ENCODE assay signal across 8 cellular contexts in the genomic region with DNA sequence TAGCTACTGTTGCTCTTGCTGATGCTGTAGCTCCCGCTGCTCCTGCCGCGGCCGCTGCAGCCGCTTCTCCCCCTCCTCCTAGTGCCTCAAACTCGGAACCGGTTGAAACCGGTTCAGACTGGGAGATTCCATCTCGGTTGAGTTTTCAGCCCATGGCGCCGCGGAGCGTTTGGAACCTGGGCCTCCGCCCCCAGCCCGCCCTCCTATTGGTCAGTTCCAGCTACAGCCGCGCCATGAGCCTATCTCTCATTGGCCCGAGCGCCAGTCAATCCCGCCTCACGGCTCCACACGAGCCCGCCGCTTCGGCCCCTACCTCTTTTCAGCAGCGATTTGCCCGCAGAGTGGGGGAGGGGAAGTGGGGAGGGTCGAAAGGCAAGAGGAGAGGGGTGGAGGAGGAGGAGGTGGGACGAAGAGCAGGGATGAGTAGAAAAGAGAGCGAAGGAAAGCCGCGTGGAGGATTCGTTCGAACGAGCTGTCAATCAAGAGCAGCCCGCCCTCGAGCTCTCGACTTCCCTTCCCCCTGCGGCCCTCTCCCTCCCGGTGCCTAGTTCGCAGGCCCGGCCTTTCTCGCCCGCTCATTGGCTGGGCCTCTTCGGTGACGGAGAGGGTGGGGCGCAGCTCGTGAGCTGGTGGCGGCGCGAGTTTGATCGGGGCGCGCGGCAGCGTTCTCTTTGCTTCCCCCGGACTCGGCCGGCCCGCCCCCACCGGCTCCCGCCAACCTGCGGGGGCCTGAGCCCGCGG. TPM values are rescaled to one million over a fixed set of nuclear protein-coding genes. Genes with fewer than 3 reads are reported as not detected.
DNase-seq lines count a peak whose midpoint lies in the region; TF ChIP-seq lines count a peak whose summit lies in the region.

A gene with protein sequence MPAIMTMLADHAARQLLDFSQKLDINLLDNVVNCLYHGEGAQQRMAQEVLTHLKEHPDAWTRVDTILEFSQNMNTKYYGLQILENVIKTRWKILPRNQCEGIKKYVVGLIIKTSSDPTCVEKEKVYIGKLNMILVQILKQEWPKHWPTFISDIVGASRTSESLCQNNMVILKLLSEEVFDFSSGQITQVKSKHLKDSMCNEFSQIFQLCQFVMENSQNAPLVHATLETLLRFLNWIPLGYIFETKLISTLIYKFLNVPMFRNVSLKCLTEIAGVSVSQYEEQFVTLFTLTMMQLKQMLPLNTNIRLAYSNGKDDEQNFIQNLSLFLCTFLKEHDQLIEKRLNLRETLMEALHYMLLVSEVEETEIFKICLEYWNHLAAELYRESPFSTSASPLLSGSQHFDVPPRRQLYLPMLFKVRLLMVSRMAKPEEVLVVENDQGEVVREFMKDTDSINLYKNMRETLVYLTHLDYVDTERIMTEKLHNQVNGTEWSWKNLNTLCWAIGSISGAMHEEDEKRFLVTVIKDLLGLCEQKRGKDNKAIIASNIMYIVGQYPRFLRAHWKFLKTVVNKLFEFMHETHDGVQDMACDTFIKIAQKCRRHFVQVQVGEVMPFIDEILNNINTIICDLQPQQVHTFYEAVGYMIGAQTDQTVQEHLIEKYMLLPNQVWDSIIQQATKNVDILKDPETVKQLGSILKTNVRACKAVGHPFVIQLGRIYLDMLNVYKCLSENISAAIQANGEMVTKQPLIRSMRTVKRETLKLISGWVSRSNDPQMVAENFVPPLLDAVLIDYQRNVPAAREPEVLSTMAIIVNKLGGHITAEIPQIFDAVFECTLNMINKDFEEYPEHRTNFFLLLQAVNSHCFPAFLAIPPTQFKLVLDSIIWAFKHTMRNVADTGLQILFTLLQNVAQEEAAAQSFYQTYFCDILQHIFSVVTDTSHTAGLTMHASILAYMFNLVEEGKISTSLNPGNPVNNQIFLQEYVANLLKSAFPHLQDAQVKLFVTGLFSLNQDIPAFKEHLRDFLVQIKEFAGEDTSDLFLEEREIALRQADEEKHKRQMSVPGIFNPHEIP (N-terminal part only) (minus strand): TSS at position 178 of the 741 bp plus-strand sequence. CDS start 4,459 bp downstream, outside the sequence.

- TF ChIP-seq EP300 in neural cell (conservative IDR thresholded peaks at IDR 0.05; ENCODE audit: poor library complexity, severe bottlenecking): peak; percentile 89
- TF ChIP-seq EP300 in stomach (IDR thresholded peaks at IDR 0.05): no peak

- DNase-seq in HAP-1 (ENCODE audit: low spot score in 2 of 2): peak; percentile 99 to 100
- peak; percentile 99 for DNase-seq in MM.1S
- peak; percentile 97 for DNase-seq in SIG-M5 (lab: John Stamatoyannopoulos, UW)
- DNase-seq in activated gamma-delta T cell (lab: John Stamatoyannopoulos, UW): peak; percentile 92
- peak; percentile 99 for DNase-seq in fibroblast of the conjunctiva (ENCODE audit: low read depth)
- DNase-seq in stomach: peak; percentile 99

- intact Hi-C loops in stomach (cut with DNase I; ENCODE audit: low total_unique reads): no loop called here

- in situ Hi-C loops in HAP-1 (cut with MboI; ENCODE audit: low sequenced_read_pairs): loop anchor here (10.0 kb wide), 1 partner anchor 126 kb away; no protein-coding TSS in a partner anchor

- peak in 2 of 4 donors; percentile 82 to 83 for TF ChIP-seq POLR2A in stomach (IDR thresholded peaks at IDR 0.05)

- H3F3A ChIP-seq in MM.1S (ENCODE audit: insufficient read depth, low read length): peaks cover 26% of the 10 kb centered on the region
- H3F3A ChIP-seq in neural cell (ENCODE audit: insufficient read depth, low read length, poor library complexity, severe bottlenecking): no peaks in the 10 kb centered on the region

- TF ChIP-seq CTCF in MM.1S (IDR thresholded peaks at IDR 0.05; ENCODE audit: low read length) (no peak), neural cell (IDR thresholded peaks at IDR 0.05; ENCODE audit: poor library complexity, severe bottlenecking) (peak; percentile 22), stomach (IDR thresholded peaks at IDR 0.05) (peak in 1 of 7 experiments; percentile 14)

- H3K27me3 ChIP-seq in HAP-1 (ENCODE audit: low read depth) (no peaks in the 10 kb centered on the region), MM.1S (replicated peaks; ENCODE audit: insufficient read depth, low read length) (no peaks in the 10 kb centered on the region), neural cell (ENCODE audit: insufficient read depth, low read depth, low read length) (no peaks in the 10 kb centered on the region), stomach (no peaks in the 10 kb centered on the region)

- H4K20me1 ChIP-seq in MM.1S (ENCODE audit: insufficient read depth, low read length) (peaks cover 29% of the 10 kb centered on the region), neural cell (ENCODE audit: insufficient read depth) (peaks cover 38% of the 10 kb centered on the region)

- peak within 1 kb of the TSS; percentile 75 for H2AFZ ChIP-seq in MM.1S (ENCODE audit: low read length)
- peak within 1 kb of the TSS; percentile 62 for H2AFZ ChIP-seq in neural cell (ENCODE audit: low read depth, low read length)

- H3K9ac ChIP-seq in ES-I3 (ENCODE audit: low read depth, low read length) (peak within 1 kb of the TSS; percentile 100), MM.1S (ENCODE audit: low read length) (peak within 1 kb of the TSS; percentile 99), neural cell (ENCODE audit: low read length) (peak within 1 kb of the TSS; percentile 91)

- H3K4me3 ChIP-seq in HAP-1: peak within 1 kb of the TSS; percentile 77
- H3K4me3 ChIP-seq in MM.1S (ENCODE audit: low read length): peak within 1 kb of the TSS; percentile 87
- peak within 1 kb of the TSS; percentile 77 for H3K4me3 ChIP-seq in neural cell (ENCODE audit: low read length)
- peak within 1 kb of the TSS; percentile 76 to 89 (median 84) for H3K4me3 ChIP-seq in stomach

- H3K79me2 ChIP-seq in MM.1S (ENCODE audit: low read length): peaks cover 46% of the 10 kb centered on the region
- peaks cover 38% of the 10 kb centered on the region for H3K79me2 ChIP-seq in neural cell (replicated peaks; ENCODE audit: insufficient read depth, low read length)

- TF ChIP-seq RAD21 in neural cell (conservative IDR thresholded peaks at IDR 0.05): peak; percentile 19

- H3K36me3 ChIP-seq in ES-I3 (ENCODE audit: insufficient read depth, low read length) (no peaks in the 10 kb centered on the region), HAP-1 (replicated peaks) (peaks cover 14% of the 10 kb centered on the region), MM.1S (replicated peaks; ENCODE audit: insufficient read depth, low read length) (no peaks in the 10 kb centered on the region), neural cell (ENCODE audit: insufficient read depth, low read length) (no peaks in the 10 kb centered on the region), stomach (no peaks in the 10 kb centered on the region)

- H3K9me2 ChIP-seq in MM.1S (replicated peaks; ENCODE audit: insufficient read depth, low read length) (no peaks in the 10 kb centered on the region), neural cell (ENCODE audit: insufficient read depth, low read length) (no peaks in the 10 kb centered on the region)

- no peaks in the 10 kb centered on the region for H3K9me3 ChIP-seq in ES-I3 (ENCODE audit: control insufficient read depth, insufficient read depth, low read length)
- no peaks in the 10 kb centered on the region for H3K9me3 ChIP-seq in HAP-1
- H3K9me3 ChIP-seq in MM.1S (replicated peaks; ENCODE audit: insufficient read depth, low read length): no peaks in the 10 kb centered on the region
- H3K9me3 ChIP-seq in neural cell (ENCODE audit: low read length): no peaks in the 10 kb centered on the region
- no peaks in the 10 kb centered on the region for H3K9me3 ChIP-seq in stomach

- H3K4me1 ChIP-seq in ES-I3 (ENCODE audit: insufficient read depth, low read length): no peaks in the 10 kb centered on the region
- peaks cover 29% of the 10 kb centered on the region for H3K4me1 ChIP-seq in HAP-1
- peaks cover 13% of the 10 kb centered on the region for H3K4me1 ChIP-seq in MM.1S (ENCODE audit: low read length)
- peaks cover 14 to 33% (median 25%) of the 10 kb centered on the region in 4 donors for H3K4me1 ChIP-seq in stomach

- H3K4me2 ChIP-seq in MM.1S (ENCODE audit: low read depth, low read length): peak within 1 kb of the TSS; percentile 83
- H3K4me2 ChIP-seq in neural cell (ENCODE audit: low read length): peak within 1 kb of the TSS; percentile 79

- 0 to 1% (median 0%) methylated on average over 52 to 65 of the region's 65 CpGs for WGBS in stomach, 5 donors

- H3K27ac ChIP-seq in MM.1S (ENCODE audit: low read length): peak within 1 kb of the TSS; percentile 90
- peak within 1 kb of the TSS; percentile 95 for H3K27ac ChIP-seq in neural cell (ENCODE audit: low read length)
- peak within 1 kb of the TSS; percentile 89 to 98 (median 96) for H3K27ac ChIP-seq in stomach

TF ChIP-seq in neural cell, 6 proteins besides CTCF, POLR2A, EP300 and RAD21 (continues in another document):
- TF ChIP-seq TAF1 (IDR thresholded peaks at IDR 0.05; ENCODE audit: low read depth): peak; percentile 94
- TF ChIP-seq POLR2AphosphoS5 (IDR thresholded peaks at IDR 0.05): peak; percentile 97
- TF ChIP-seq REST (IDR thresholded peaks at IDR 0.05; ENCODE audit: borderline replicate concordance): peak; percentile 86
- TF ChIP-seq SMC3 (conservative IDR thresholded peaks at IDR 0.05; ENCODE audit: poor library complexity): peak; percentile 31

RNA-seq across cellular contexts. Expression of the gene that starts here (rescaled TPM):
- polyA plus RNA-seq in neural cell: 494 and 522 TPM in 2 replicates
- 553 and 565 TPM in 2 replicates for polyA minus RNA-seq in neural cell
- total RNA-seq in stomach: 100 to 1,000 TPM in 3 of 5 donors, 10 to 100 TPM in 2; 50.4 to 359 (median 180) TPM
- 10 to 100 TPM; 20.6 to 51.7 (median 30.4) TPM for polyA plus RNA-seq in stomach

Comparison
In these comparisons a context has a peak if more than half of its experiments do, and no peak if none do; other contexts are left out.
1. Peak in every context shown above with its lines: DNase-seq, H3K4me3 ChIP-seq and H3K27ac ChIP-seq.